In genomic region chr6:7347551-7347997, GRCh38 we compare ENCODE assay signal across 12 cellular contexts. TPM values are rescaled to one million over a fixed set of nuclear protein-coding genes. Genes with fewer than 3 reads are reported as not detected.
DNase-seq lines count a peak whose midpoint lies in the region; TF ChIP-seq lines count a peak whose summit lies in the region.
"Not testable (repeated sequence)": the region's sequence is repeated elsewhere in the genome, so short reads cannot be mapped to it uniquely, and the experiment has no call there.
"Had no signal": no experiment of that assay in that cellular context is flagged by ENCODE, and none has a peak within 500 bp of the region (broad histone marks: within the 10 kb centered on the region; RNA-seq: fewer than 3 reads in every experiment).

No MANE protein-coding gene starts in this region.

- not testable (repeated sequence) for H2AK5ac ChIP-seq in neuronal stem cell (ENCODE audit: low read depth, low read length)

- H3K14ac ChIP-seq in neuronal stem cell (ENCODE audit: low read length), result not testable (repeated sequence)

- not testable (repeated sequence) for H3K23ac ChIP-seq in neuronal stem cell (ENCODE audit: low read depth, low read length, poor library complexity)

- peak overlapping the region; percentile 62; the same call in 1 of the 2 replicates for H3K9ac ChIP-seq in HUES64 (ENCODE audit: low read depth, low read length)
- not testable (repeated sequence) for H3K9ac ChIP-seq in neuronal stem cell (ENCODE audit: low read depth, low read length, poor library complexity)

- H3K79me1 ChIP-seq in neuronal stem cell (ENCODE audit: low read depth, low read length), result not testable (repeated sequence)

- not testable (repeated sequence) for H2BK120ac ChIP-seq in neuronal stem cell (ENCODE audit: low read depth, low read length)

- H3K9me3 ChIP-seq in A673 (ENCODE audit: low read depth, low read length, poor library complexity, severe bottlenecking); HUES64 (ENCODE audit: insufficient read depth, low read depth, low read length); neuronal stem cell (replicated peaks in 1 of 2; ENCODE audit: control insufficient read depth in 2 of 2, insufficient read depth in 1 of 2, low read depth in 1 of 2, low read length in 2 of 2): not testable (repeated sequence)

- not testable (repeated sequence) for H3K18ac ChIP-seq in neuronal stem cell (ENCODE audit: low read length)

- intact Hi-C loops in A673 (cut with micrococcal nuclease; ENCODE audit: unreplicated experiment), result not testable (repeated sequence)

- CTCF ChIA-PET in A673 (lab: Charles Lee), result not testable (repeated sequence)

- not testable (repeated sequence) for H3K27me3 ChIP-seq in A673 (replicated peaks; ENCODE audit: insufficient read depth, low read depth, low read length, poor library complexity); HUES64 (ENCODE audit: insufficient read depth, low read length); neuronal stem cell (ENCODE audit: control insufficient read depth in 3 of 3, insufficient read depth in 3 of 3, low read depth in 1 of 3, low read length in 3 of 3)

- POLR2A ChIA-PET in A673 (lab: Charles Lee; ENCODE audit: low non-redundant PET), result not testable (repeated sequence)

- peak overlapping the region; percentile 82 for H2AFZ ChIP-seq in neuronal stem cell (ENCODE audit: low read length)

- H4K91ac ChIP-seq in neuronal stem cell (ENCODE audit: low read depth, low read length, poor library complexity), result not testable (repeated sequence)

- TF ChIP-seq CTCF in A673 (conservative IDR thresholded peaks at IDR 0.05; ENCODE audit: low read depth, low read length); choroid plexus epithelial cell (conservative IDR thresholded peaks at IDR 0.05; ENCODE audit: low read depth, low read length): not testable (repeated sequence)

- in situ Hi-C loops in SK-MEL-5 (cut with HindIII; ENCODE audit: low pct_unique_long_range_greater_than_20kb, low sequenced_read_pairs), result not testable (repeated sequence)

- H3K4ac ChIP-seq in neuronal stem cell (ENCODE audit: low read length), result not testable (repeated sequence)

- WGBS in HUES64, result 33% methylated on average over 2 of the region's 2 CpGs
- no CpG with 5 or more reads among the region's 2 CpGs for WGBS in neuronal stem cell (ENCODE audit: extremely low coverage in 2 of 2, insufficient read length in 2 of 2, insufficient replicate concordance in 1 of 2), 2 donors

- not testable (repeated sequence) for H3K4me1 ChIP-seq in A673 (ENCODE audit: insufficient read depth, low read length, poor library complexity, severe bottlenecking); HUES64 (ENCODE audit: insufficient read depth, low read length); neuronal stem cell (ENCODE audit: control insufficient read depth in 2 of 2, insufficient read depth in 1 of 2, low read depth in 1 of 2, low read length in 2 of 2)

- not testable (repeated sequence) for H2BK5ac ChIP-seq in neuronal stem cell (ENCODE audit: low read length)

- not testable (repeated sequence) for BruUV-seq in A673 (replicated peaks; lab: Mats Ljungman, UMichigan)

- DNase-seq in A673 (ENCODE audit: low spot score) (peak; percentile 28), ELR (ENCODE audit: low read depth) (peak; percentile 18), NCI-H460 (ENCODE audit: extremely low read depth, low read depth) (peak; percentile 12), SK-MEL-5 (ENCODE audit: low read depth, low spot score) (peak; percentile 29), choroid plexus epithelial cell (ENCODE audit: low read depth) (peak; percentile 50), iPS DF 19.7 (ENCODE audit: low read depth, low spot score) (peak; percentile 33)
- DNase-seq in neuronal stem cell (ENCODE audit: low spot score), result not testable (repeated sequence)

- not testable (repeated sequence) for H2BK15ac ChIP-seq in neuronal stem cell (ENCODE audit: low read length)

- H3K4me2 ChIP-seq in neuronal stem cell (ENCODE audit: insufficient read depth, low read length, poor library complexity, severe bottlenecking), result not testable (repeated sequence)

- H3K4me3 ChIP-seq in A673 (ENCODE audit: low read depth, low read length, poor library complexity, severe bottlenecking); HUES64 (ENCODE audit: low read length); choroid plexus epithelial cell (ENCODE audit: low read depth, low read length); neuronal stem cell (ENCODE audit: low read length in 2 of 2): not testable (repeated sequence)

- H3K36me3 ChIP-seq in A673 (ENCODE audit: insufficient read depth, low read length, poor library complexity, severe bottlenecking); HUES64 (ENCODE audit: insufficient read depth, low read length); neuronal stem cell (replicated peaks in 1 of 2; ENCODE audit: control insufficient read depth in 2 of 2, insufficient read depth in 2 of 2, low read length in 2 of 2): not testable (repeated sequence)

- not testable (repeated sequence) for H2BK12ac ChIP-seq in neuronal stem cell (ENCODE audit: low read length)

- H3K27ac ChIP-seq in A673 (ENCODE audit: low read depth, low read length, poor library complexity, severe bottlenecking); neuronal stem cell (replicated peaks; ENCODE audit: low read length): not testable (repeated sequence)
- peak overlapping the region; percentile 96 for H3K27ac ChIP-seq in HUES64 (ENCODE audit: low read depth, low read length)

- not testable (repeated sequence) for H4K8ac ChIP-seq in neuronal stem cell (ENCODE audit: low read depth, low read length)

RNA-seq across cellular contexts. Expression of gene SSR1, which starts 34.6 kb away (rescaled TPM):
- total RNA-seq in A673 (2021), result 152 and 161 TPM in 2 replicates
- 65.5 TPM for polyA plus RNA-seq in HUES64 (2013, experiment 1 of 2)
- 63.0 TPM for polyA plus RNA-seq in HUES64 (2013, experiment 2 of 2)
- total RNA-seq in NCI-H460 (2014; rRNA removed; shearing (Covaris generic)), result 133 and 141 TPM in 2 replicates
- 37.0 and 50.3 TPM in 2 replicates for polyA plus RNA-seq in NCI-H460 (2014; cell fraction: nucleus; rRNA removed)
- total RNA-seq in SK-MEL-5 (2014; rRNA removed; shearing (Covaris generic)), result 231 and 238 TPM in 2 replicates
- 306 and 367 TPM in 2 replicates for polyA plus RNA-seq in SK-MEL-5 (2015; cell fraction: cytosol; rRNA removed)
- polyA plus RNA-seq in SK-MEL-5 (2015; cell fraction: nucleus; rRNA removed), result 58.1 and 63.5 TPM in 2 replicates
- 40.1 TPM for polyA plus RNA-seq in neuronal stem cell (2013, experiment 1 of 2)
- polyA plus RNA-seq in neuronal stem cell (2013, experiment 2 of 2), result 38.6 TPM

RNA-seq across cellular contexts. Expression of gene CAGE1, which starts 42.0 kb away (rescaled TPM):
- 0.19 and 0.31 TPM in 2 replicates for total RNA-seq in A673 (2021)
- polyA plus RNA-seq in HUES64 (2013, experiment 1 of 2), result not detected
- 0.13 TPM for polyA plus RNA-seq in HUES64 (2013, experiment 2 of 2)
- total RNA-seq in NCI-H460 (2014; rRNA removed; shearing (Covaris generic)), result not detected in 2 replicates
- not detected in 2 replicates for polyA plus RNA-seq in NCI-H460 (2014; cell fraction: nucleus; rRNA removed)
- 0.13 and 0.40 TPM in 2 replicates for total RNA-seq in SK-MEL-5 (2014; rRNA removed; shearing (Covaris generic))
- 0.07 TPM in 1 of 2 replicates, not detected in the other for polyA plus RNA-seq in SK-MEL-5 (2015; cell fraction: cytosol; rRNA removed)
- polyA plus RNA-seq in SK-MEL-5 (2015; cell fraction: nucleus; rRNA removed), result 0.16 TPM in 1 of 2 replicates, not detected in the other
- polyA plus RNA-seq in neuronal stem cell (2013, experiment 1 of 2), result 0.01 TPM
- 0.01 TPM for polyA plus RNA-seq in neuronal stem cell (2013, experiment 2 of 2)
- total RNA-seq: kidney, ovary, subcutaneous adipose tissue had no signal
- polyA plus RNA-seq: heart right ventricle, ovary had no signal

RNA-seq across cellular contexts. Expression of gene RIOK1, which starts 42.0 kb away (rescaled TPM):
- total RNA-seq in A673 (2021), result 54.1 and 56.5 TPM in 2 replicates
- polyA plus RNA-seq in HUES64 (2013, experiment 1 of 2), result 22.8 TPM
- 22.8 TPM for polyA plus RNA-seq in HUES64 (2013, experiment 2 of 2)
- 26.2 and 29.6 TPM in 2 replicates for total RNA-seq in NCI-H460 (2014; rRNA removed; shearing (Covaris generic))
- polyA plus RNA-seq in NCI-H460 (2014; cell fraction: nucleus; rRNA removed), result 19.6 and 29.7 TPM in 2 replicates
- 32.8 and 38.4 TPM in 2 replicates for total RNA-seq in SK-MEL-5 (2014; rRNA removed; shearing (Covaris generic))
- polyA plus RNA-seq in SK-MEL-5 (2015; cell fraction: cytosol; rRNA removed), result 27.3 and 34.1 TPM in 2 replicates
- polyA plus RNA-seq in SK-MEL-5 (2015; cell fraction: nucleus; rRNA removed), result 62.9 and 63.3 TPM in 2 replicates
- polyA plus RNA-seq in neuronal stem cell (2013, experiment 1 of 2), result 27.3 TPM
- 26.7 TPM for polyA plus RNA-seq in neuronal stem cell (2013, experiment 2 of 2)
